In genomic region chr7:45191361-45191760, GRCh38 we compare ENCODE assay signal across 22 cellular contexts. TPM values are rescaled to one million over a fixed set of nuclear protein-coding genes. Genes with fewer than 3 reads are reported as not detected.
DNase-seq lines count a peak whose midpoint lies in the region; ATAC-seq and TF ChIP-seq lines count a peak whose summit lies in the region.
"Had no signal": no experiment of that assay in that cellular context is flagged by ENCODE, and none has a peak within 500 bp of the region (broad histone marks: within the 10 kb centered on the region; RNA-seq: fewer than 3 reads in every experiment).

No MANE protein-coding gene starts in this region.

- no peaks in the 10 kb centered on the region for H3K4me1 ChIP-seq in CD8-positive, alpha-beta memory T cell (ENCODE audit: insufficient read depth, low read length)
- H3K4me1 ChIP-seq: BE2C had no signal

- peak overlapping the region; percentile 83 to 98 for H3K4me3 Mint-ChIP-seq in CD14-positive monocyte
- H3K4me3 Mint-ChIP-seq in activated T-helper 2 cell treated with anti-CD3 and anti-CD28 coated beads, Interferon-gamma antibody, Interleukin-2, Interleukin-4, amounts not matched to agents 10 μg/mL and 5 μg/mL and 100 μg/mL, durations not matched to agents 14 hours and 24 hours and 36 hours (ENCODE audit: low read depth), result no peak overlapping the region
- H3K4me3 Mint-ChIP-seq in natural killer cell, result no peak overlapping the region
- no peak overlapping the region for H3K4me3 Mint-ChIP-seq in CD8-positive, alpha-beta memory T cell
- H3K4me3 Mint-ChIP-seq: CD4-positive, alpha-beta T cell had no signal

- H3K27ac Mint-ChIP-seq in CD14-positive monocyte (peak overlapping the region; percentile 46 to 88 (median 79)), natural killer cell (no peak overlapping the region)
- H3K27ac Mint-ChIP-seq in activated T-helper 2 cell treated with anti-CD3 and anti-CD28 coated beads, Interferon-gamma antibody, Interleukin-2, Interleukin-4, amounts not matched to agents 10 μg/mL and 5 μg/mL and 100 μg/mL, durations not matched to agents 14 hours and 24 hours and 36 hours, result no peak overlapping the region
- no peak overlapping the region for H3K27ac Mint-ChIP-seq in CD8-positive, alpha-beta memory T cell
- H3K27ac Mint-ChIP-seq: CD4-positive, alpha-beta T cell had no signal

- no peak overlapping the region for H3K4me3 ChIP-seq in CD8-positive, alpha-beta memory T cell (ENCODE audit: low read length)

- H3K36me3 ChIP-seq in CD8-positive, alpha-beta memory T cell (ENCODE audit: insufficient read depth, low read length), result no peaks in the 10 kb centered on the region
- H3K36me3 ChIP-seq: BE2C had no signal

- H3K27ac ChIP-seq in cingulate gyrus (ENCODE audit: low read depth, low read length), result peak overlapping the region; percentile 73
- H3K27ac ChIP-seq in layer of hippocampus (ENCODE audit: low read depth, low read length), result peak overlapping the region; percentile 50
- H3K27ac ChIP-seq in CD8-positive, alpha-beta memory T cell (ENCODE audit: low read depth, low read length), result no peak overlapping the region

- DNase-seq in CD14-positive monocyte (ENCODE audit: low spot score) (no peak), putamen (ENCODE audit: low spot score) (peak; percentile 78), SKM-1 (lab: John Stamatoyannopoulos, UW; ENCODE audit: unreplicated experiment) (no peak), natural killer cell (no peak)
- no peak for DNase-seq in activated T-helper 2 cell treated with anti-CD3 and anti-CD28 coated beads, Interferon-gamma antibody, Interleukin-2, Interleukin-4, amounts not matched to agents 10 μg/mL and 5 μg/mL and 100 μg/mL, durations not matched to agents 14 hours and 24 hours and 36 hours (ENCODE audit: low spot score)
- no peak for DNase-seq in CD8-positive, alpha-beta memory T cell
- DNase-seq: BE2C; Calu3; CD4-positive, alpha-beta T cell; GF-D8; KBM-7; NCI-H1105 treated with DMSO at 0.1 percent for 48 hours; NCI-H1694; NCI-H510A; NCI-H748 treated with DMSO at 0.1 percent for 48 hours; NK-92 treated with Interleukin-12 subunit alpha and Interleukin-12 subunit beta, amount 100 ng/mL, for 24 hours; SHP77 had no signal

- CTCF ChIA-PET in CD8-positive, alpha-beta memory T cell (lab: Charles Lee), result no interaction called here

- H3K27me3 Mint-ChIP-seq in CD14-positive monocyte (ENCODE audit: low read depth in 3 of 3) (peaks cover 0 to 7% (median under 1%) of the 10 kb centered on the region in 3 donors), natural killer cell (ENCODE audit: low read depth in 2 of 2) (peaks cover 14 to 15% of the 10 kb centered on the region in 2 donors)
- peaks cover 29% of the 10 kb centered on the region for H3K27me3 Mint-ChIP-seq in activated T-helper 2 cell treated with anti-CD3 and anti-CD28 coated beads, Interferon-gamma antibody, Interleukin-2, Interleukin-4, amounts not matched to agents 10 μg/mL and 5 μg/mL and 100 μg/mL, durations not matched to agents 14 hours and 24 hours and 36 hours (ENCODE audit: low read depth)
- H3K27me3 Mint-ChIP-seq in CD8-positive, alpha-beta memory T cell, result peaks cover 4 to 53% of the 10 kb centered on the region in 2 donors

- TF ChIP-seq CTCF in CD14-positive monocyte (IDR thresholded peaks at IDR 0.05) (no peak), natural killer cell (IDR thresholded peaks at IDR 0.05) (no peak)

- H3K9me3 Mint-ChIP-seq in CD14-positive monocyte (peaks cover 15 to 49% (median 36%) of the 10 kb centered on the region in 7 donors), natural killer cell (no peaks in the 10 kb centered on the region)
- peaks cover 8% of the 10 kb centered on the region for H3K9me3 Mint-ChIP-seq in activated T-helper 2 cell treated with anti-CD3 and anti-CD28 coated beads, Interferon-gamma antibody, Interleukin-2, Interleukin-4, amounts not matched to agents 10 μg/mL and 5 μg/mL and 100 μg/mL, durations not matched to agents 14 hours and 24 hours and 36 hours
- no peaks in the 10 kb centered on the region for H3K9me3 Mint-ChIP-seq in CD8-positive, alpha-beta memory T cell
- H3K9me3 Mint-ChIP-seq: CD4-positive, alpha-beta T cell had no signal

- POLR2A ChIA-PET in CD8-positive, alpha-beta memory T cell (lab: Charles Lee), result no interaction called here

- no peaks in the 10 kb centered on the region for H3K27me3 ChIP-seq in layer of hippocampus (ENCODE audit: control insufficient read depth, insufficient read depth, low read length)
- H3K27me3 ChIP-seq in CD8-positive, alpha-beta memory T cell (ENCODE audit: insufficient read depth, low read length, poor library complexity, severe bottlenecking), result no peaks in the 10 kb centered on the region
- H3K27me3 ChIP-seq: BE2C had no signal

- no peaks in the 10 kb centered on the region for H3K9me3 ChIP-seq in CD8-positive, alpha-beta memory T cell (ENCODE audit: low read length)
- H3K9me3 ChIP-seq: BE2C had no signal

- intact Hi-C loops in CD14-positive monocyte (cut with micrococcal nuclease) (no loop called here), natural killer cell (cut with micrococcal nuclease) (no loop called here)
- intact Hi-C loops in activated T-helper 2 cell treated with anti-CD3 and anti-CD28 coated beads, Interferon-gamma antibody, Interleukin-2, Interleukin-4, amounts not matched to agents 10 μg/mL and 5 μg/mL and 100 μg/mL, durations not matched to agents 14 hours and 24 hours and 36 hours (cut with micrococcal nuclease), result no loop called here

- H3K36me3 Mint-ChIP-seq in CD14-positive monocyte, result peaks cover 24 to 25% of the 10 kb centered on the region in 2 donors
- no peaks in the 10 kb centered on the region for H3K36me3 Mint-ChIP-seq in activated T-helper 2 cell treated with anti-CD3 and anti-CD28 coated beads, Interferon-gamma antibody, Interleukin-2, Interleukin-4, amounts not matched to agents 10 μg/mL and 5 μg/mL and 100 μg/mL, durations not matched to agents 14 hours and 24 hours and 36 hours (ENCODE audit: low read depth)
- no peaks in the 10 kb centered on the region for H3K36me3 Mint-ChIP-seq in natural killer cell
- H3K36me3 Mint-ChIP-seq in CD8-positive, alpha-beta memory T cell, result no peaks in the 10 kb centered on the region

- H3K4me1 Mint-ChIP-seq in CD14-positive monocyte (peaks cover 52% of the 10 kb centered on the region), natural killer cell (peaks cover 6 to 12% of the 10 kb centered on the region in 2 donors)
- peaks cover 13% of the 10 kb centered on the region for H3K4me1 Mint-ChIP-seq in activated T-helper 2 cell treated with anti-CD3 and anti-CD28 coated beads, Interferon-gamma antibody, Interleukin-2, Interleukin-4, amounts not matched to agents 10 μg/mL and 5 μg/mL and 100 μg/mL, durations not matched to agents 14 hours and 24 hours and 36 hours (ENCODE audit: low read depth)
- H3K4me1 Mint-ChIP-seq in CD8-positive, alpha-beta memory T cell, result no peaks in the 10 kb centered on the region

- no peak for ATAC-seq in natural killer cell
- ATAC-seq: HepG2 had no signal

RNA-seq across cellular contexts. Expression of gene RAMP3, which starts 33.8 kb away (rescaled TPM):
- polyA plus RNA-seq in CD14-positive monocyte, result not detected
- total RNA-seq in activated T-helper 2 cell treated with anti-CD3 and anti-CD28 coated beads, Interferon-gamma antibody, Interleukin-2, Interleukin-4, amounts not matched to agents 10 μg/mL and 5 μg/mL and 100 μg/mL, durations not matched to agents 14 hours and 24 hours and 36 hours, result 0.14 TPM in 2 replicates
- total RNA-seq in natural killer cell, result not detected
- total RNA-seq in CD8-positive, alpha-beta memory T cell, result not detected
- not detected for polyA plus RNA-seq in CD8-positive, alpha-beta memory T cell
- total RNA-seq: A172; Calu3; CD4-positive, alpha-beta T cell; HepG2; OCI-LY7 had no signal
- polyA plus RNA-seq: HepG2 had no signal

Comparison
In these comparisons a context has a peak if more than half of its experiments do, and no peak if none do; other contexts are left out.
1. H3K27ac Mint-ChIP-seq: peak in CD14-positive monocyte (7 of 7); none in activated T-helper 2 cell treated with anti-CD3 and anti-CD28 coated beads, Interferon-gamma antibody, Interleukin-2, Interleukin-4, amounts not matched to agents 10 μg/mL and 5 μg/mL and 100 μg/mL, durations not matched to agents 14 hours and 24 hours and 36 hours (single experiment), natural killer cell (0 of 2) and CD8-positive, alpha-beta memory T cell (0 of 8).
2. H3K4me3 Mint-ChIP-seq: peak in CD14-positive monocyte (2 of 2); none in activated T-helper 2 cell treated with anti-CD3 and anti-CD28 coated beads, Interferon-gamma antibody, Interleukin-2, Interleukin-4, amounts not matched to agents 10 μg/mL and 5 μg/mL and 100 μg/mL, durations not matched to agents 14 hours and 24 hours and 36 hours (single experiment), natural killer cell (single experiment) and CD8-positive, alpha-beta memory T cell (0 of 7).